ENCODE assay signal across 13 cellular contexts in genomic region chr6:97294451-97294850, GRCh38. TPM values are rescaled to one million over a fixed set of nuclear protein-coding genes. Genes with fewer than 3 reads are reported as not detected.
DNase-seq lines count a peak whose midpoint lies in the region; ATAC-seq and TF ChIP-seq lines count a peak whose summit lies in the region.
"Had no signal": no experiment of that assay in that cellular context is flagged by ENCODE, and none has a peak within 500 bp of the region (broad histone marks: within the 10 kb centered on the region; RNA-seq: fewer than 3 reads in every experiment).

No MANE protein-coding gene starts in this region.

- no peaks in the 10 kb centered on the region for H3K4me1 ChIP-seq in mammary epithelial cell (ENCODE audit: insufficient read depth, low read length)
- no peaks in the 10 kb centered on the region for H3K4me1 ChIP-seq in transverse colon

- peak; percentile 65 for ATAC-seq in GM18502 (IDR thresholded peaks at IDR 0.05; ENCODE audit: poor library complexity, unreplicated experiment)
- peak; percentile 62 for ATAC-seq in HG02588 (IDR thresholded peaks at IDR 0.05; ENCODE audit: unreplicated experiment)
- ATAC-seq in GM21825 (IDR thresholded peaks at IDR 0.05; ENCODE audit: unreplicated experiment) = no peak

- no TSS peak for BruUV-seq in mammary epithelial cell (replicated peaks; lab: Mats Ljungman, UMichigan)

- no peak for TF ChIP-seq POLR2A in transverse colon (IDR thresholded peaks at IDR 0.05)

- no peaks in the 10 kb centered on the region for H4K20me1 ChIP-seq in mammary epithelial cell (ENCODE audit: insufficient read depth, low read length)

- H3K9me3 ChIP-seq in mammary epithelial cell (replicated peaks; ENCODE audit: insufficient read depth, low read length) (peaks cover under 1% of the 10 kb centered on the region), transverse colon (no peaks in the 10 kb centered on the region)

- in situ Hi-C loops in mammary epithelial cell (cut with MboI; ENCODE audit: low sequenced_read_pairs in 2 of 2) = no loop called here
- in situ Hi-C loops in transverse colon (cut with MboI; ENCODE audit: low pct_ligation_motif_present in 1 of 4, low pct_unique_long_range_greater_than_20kb in 1 of 4, low sequenced_read_pairs in 3 of 4) = no loop called here

- intact Hi-C loops in mammary epithelial cell (cut with micrococcal nuclease) (no loop called here), transverse colon (cut with DNase I; ENCODE audit: low total_unique reads) (no loop called here)

- H2AFZ ChIP-seq in mammary epithelial cell (ENCODE audit: low read depth, low read length) = no peak overlapping the region

- CTCF ChIA-PET in mammary epithelial cell (lab: Charles Lee; ENCODE audit: low non-redundant PET) = no interaction called here

- peak; percentile 24 for DNase-seq in mammary epithelial cell
- DNase-seq in myocyte (ENCODE audit: low read depth) = peak; percentile 52
- DNase-seq in NK-92 treated with Interleukin-12 subunit alpha and Interleukin-12 subunit beta, amount 100 ng/mL, for 24 hours (lab: John Stamatoyannopoulos, UW) = no peak
- DNase-seq in transverse colon = no peak
- DNase-seq: activated naive CD8-positive, alpha-beta T cell treated with anti-CD3 and anti-CD28 coated beads, Interleukin-2, amount 10 ng/mL, durations not matched to agents 7 days and 5 days; effector CD4-positive, alpha-beta T cell; hypothalamus; midbrain; substantia nigra; T1000 had no signal

- H3K9ac ChIP-seq in mammary epithelial cell (ENCODE audit: insufficient read depth, low read length) = no peak overlapping the region

- TF ChIP-seq CTCF in mammary epithelial cell (conservative IDR thresholded peaks at IDR 0.05 in 1 of 2, IDR thresholded peaks at IDR 0.05 in 1 of 2; ENCODE audit: extremely low read depth in 1 of 2, insufficient read depth in 1 of 2, low read depth in 1 of 2, low read length in 2 of 2) = no peak
- TF ChIP-seq CTCF in transverse colon (IDR thresholded peaks at IDR 0.05) = no peak

- H3K4me2 ChIP-seq in mammary epithelial cell (ENCODE audit: insufficient read depth, low read depth, low read length) = no peak overlapping the region

- no peaks in the 10 kb centered on the region for H3K36me3 ChIP-seq in mammary epithelial cell (ENCODE audit: insufficient read depth, low read length)
- H3K36me3 ChIP-seq in transverse colon = no peaks in the 10 kb centered on the region

- H3K27ac ChIP-seq in mammary epithelial cell (ENCODE audit: insufficient read depth, low read depth, low read length) = no peak overlapping the region
- no peak overlapping the region for H3K27ac ChIP-seq in transverse colon

- dilution Hi-C loops in mammary epithelial cell (cut with HindIII; ENCODE audit: low sequenced_read_pairs) = no loop called here

- 92% methylated on average over 2 of the region's 3 CpGs for WGBS in mammary epithelial cell (ENCODE audit: low coverage, missing lambda C conversion rate)
- 54 to 69% methylated on average over 3 of the region's 3 CpGs for WGBS in transverse colon (ENCODE audit: low coverage in 1 of 2), 2 donors

- TF ChIP-seq EP300 in transverse colon (IDR thresholded peaks at IDR 0.05; ENCODE audit: low read depth) = no peak

- H3K4me3 ChIP-seq in mammary epithelial cell (replicated peaks in 1 of 3; ENCODE audit: insufficient read depth in 1 of 3, low read depth in 2 of 3, low read length in 3 of 3) = no peak overlapping the region
- no peak overlapping the region for H3K4me3 ChIP-seq in transverse colon

- no peaks in the 10 kb centered on the region for H3K79me2 ChIP-seq in mammary epithelial cell (ENCODE audit: insufficient read depth, low read length)

- no peaks in the 10 kb centered on the region for H3K27me3 ChIP-seq in mammary epithelial cell (ENCODE audit: insufficient read depth, low read length)
- peaks cover 3% of the 10 kb centered on the region for H3K27me3 ChIP-seq in transverse colon

RNA-seq across cellular contexts. Expression of gene MMS22L, which starts 11.4 kb away (rescaled TPM):
- 10 to 100 TPM; 11.3 to 20.2 TPM for total RNA-seq in mammary epithelial cell
- 9.8 TPM for polyA plus RNA-seq in mammary epithelial cell
- 25.2 TPM for polyA minus RNA-seq in mammary epithelial cell
- total RNA-seq in myocyte = 3.8 and 8.9 TPM in 2 replicates
- polyA plus RNA-seq in myocyte (2012) = 2.3 TPM
- 10 to 100 TPM in 1 of 4 donors, 1 to 10 TPM in 3; 2.4 to 12.6 (median 6.4) TPM for total RNA-seq in transverse colon

Comparison
In these comparisons a context has a peak if more than half of its experiments do, and no peak if none do; other contexts are left out.
1. DNase-seq: peak in mammary epithelial cell (single experiment) and myocyte (single experiment); none in NK-92 treated with Interleukin-12 subunit alpha and Interleukin-12 subunit beta, amount 100 ng/mL, for 24 hours (single experiment) and transverse colon (single experiment).